18 cellular contexts compared by ENCODE assay signal in genomic region chr19:12975221-12975756, GRCh38. TPM values are rescaled to one million over a fixed set of nuclear protein-coding genes. Genes with fewer than 3 reads are reported as not detected.
"Had no signal": no experiment of that assay in that cellular context is flagged by ENCODE, and none has a peak within 500 bp of the region (broad histone marks: within the 10 kb centered on the region; RNA-seq: fewer than 3 reads in every experiment).

No MANE protein-coding gene starts in this region.

- FAIRE-seq: colon, endometrium, keratinocyte had no signal

- H3K27ac ChIP-seq: skin epidermis, tibial nerve, uterus had no signal

- H3K9me3 ChIP-seq: tibial nerve, uterus had no signal

- H3K36me3 ChIP-seq: tibial nerve, uterus had no signal

- H3K4me1 ChIP-seq: uterus had no signal

- H3K27me3 ChIP-seq: tibial nerve, uterus had no signal

- DNase-seq: activated CD4-positive, alpha-beta memory T cell treated with anti-CD3 and anti-CD28 coated beads, Interleukin-2, amount 10 ng/mL, durations not matched to agents 7 days and 5 days; activated CD4-positive, alpha-beta T cell treated with anti-CD3 and anti-CD28 coated beads for 36 hours; activated naive CD4-positive, alpha-beta T cell treated with anti-CD3 and anti-CD28 coated beads, Interleukin-2, amount 10 ng/mL, durations not matched to agents 7 days and 5 days; activated T-cell treated with anti-CD3 and anti-CD28 coated beads, Interleukin-2, amount 50 U/mL, for 24 hours; hippocampal formation; natural killer cell; stimulated activated CD4-positive, alpha-beta T cell treated with anti-CD3 and anti-CD28 coated beads, Interleukin-15, amount 100 ng/mL, for 24 hours; stimulated activated CD4-positive, alpha-beta T cell treated with anti-CD3 and anti-CD28 coated beads, Interleukin-4, amount 100 ng/mL, for 1 hour; stimulated activated naive CD4-positive, alpha-beta T cell treated with Interleukin-2 at 50 U/mL for 16 hours; uterus had no signal

- H3K4me3 ChIP-seq: skin epidermis, tibial nerve, uterus had no signal

RNA-seq across cellular contexts. Expression of gene DAND5, which starts 5.9 kb away (rescaled TPM):
- total RNA-seq: left lobe of liver, natural killer cell, posterior vena cava, tibial nerve had no signal
- polyA plus RNA-seq: esophagus, keratinocyte had no signal
